Comparison of ENCODE assay signal across 8 cellular contexts in genomic region chr18:12657048-12657848, GRCh38. TPM values are rescaled to one million over a fixed set of nuclear protein-coding genes. Genes with fewer than 3 reads are reported as not detected.
DNase-seq lines count a peak whose midpoint lies in the region; ATAC-seq and TF ChIP-seq lines count a peak whose summit lies in the region.

No MANE protein-coding gene starts in this region.

- peak overlapping the region; percentile 89 for H2AFZ ChIP-seq in mesenchymal stem cell (ENCODE audit: low read depth, low read length)

- WGBS in mesenchymal stem cell: under 1% methylated on average over 54 of the region's 108 CpGs

- peaks cover 13 to 35% (median 23%) of the 10 kb centered on the region in 3 donors for H3K27me3 Mint-ChIP-seq in CD14-positive monocyte (ENCODE audit: low read depth in 3 of 3)
- H3K27me3 Mint-ChIP-seq in WTC11 (ENCODE audit: low read depth): peaks cover 23% of the 10 kb centered on the region

- peak overlapping the region in 1 of 2 experiments; percentile 94 for H3K23ac ChIP-seq in mesenchymal stem cell (ENCODE audit: low read length in 2 of 2)

- H3K4me3 ChIP-seq in effector memory CD4-positive, alpha-beta T cell (ENCODE audit: insufficient read depth, low read depth, low read length, poor library complexity, severe bottlenecking): peak overlapping the region; percentile 61
- H3K4me3 ChIP-seq in mesenchymal stem cell (ENCODE audit: insufficient read depth in 1 of 2, low read depth in 1 of 2, low read length in 2 of 2): peak overlapping the region; percentile 82 to 91
- peak overlapping the region; percentile 76 to 87 for H3K4me3 ChIP-seq in stomach smooth muscle (ENCODE audit: low read length in 2 of 2)

- H3K4me3 Mint-ChIP-seq in CD14-positive monocyte: peak overlapping the region; percentile 83 to 91
- peak overlapping the region; percentile 68 for H3K4me3 Mint-ChIP-seq in WTC11

- H2BK15ac ChIP-seq in mesenchymal stem cell (ENCODE audit: low read depth, poor library complexity, severe bottlenecking): peak overlapping the region; percentile 67

- ATAC-seq in HG03378 (IDR thresholded peaks at IDR 0.05; ENCODE audit: unreplicated experiment): peak; percentile 27
- peak; percentile 54 for ATAC-seq in WTC11

- peak overlapping the region in 1 of 2 experiments; percentile 98 for H3K14ac ChIP-seq in mesenchymal stem cell (ENCODE audit: low read length in 2 of 2)

- H3K36me3 Mint-ChIP-seq in CD14-positive monocyte (peaks cover 0 to 3% of the 10 kb centered on the region in 2 donors), WTC11 (0 out of 2 replicates have a peak, but pooled peaks cover 3% of the 10 kb centered on the region)

- H3K4me1 ChIP-seq in effector memory CD4-positive, alpha-beta T cell (ENCODE audit: control insufficient read depth, insufficient read depth, low read length, poor library complexity, severe bottlenecking): no peaks in the 10 kb centered on the region
- H3K4me1 ChIP-seq in mesenchymal stem cell (ENCODE audit: control insufficient read depth, insufficient read depth, low read depth, low read length) (peaks cover 4% of the 10 kb centered on the region), stomach smooth muscle (ENCODE audit: control insufficient read depth, insufficient read depth, low read length) (peaks cover 8% of the 10 kb centered on the region)

- CTCF ChIA-PET in WTC11 (lab: Charles Lee): interaction anchor here (0.6 to 2.2 kb wide), 3 partner anchors 109 to 142 kb away, joined by 3 to 12 read pairs (median 3); no protein-coding TSS in a partner anchor

- intact Hi-C loops in CD14-positive monocyte (cut with micrococcal nuclease): loop anchor here (5.0 to 10.0 kb wide), 4 partner anchors 50 to 250 kb away; partner anchors contain the start of gene PRELID3A (in 2 of the 2)

- peak; percentile 49 for DNase-seq in CD14-positive monocyte (ENCODE audit: low spot score)
- peak; percentile 19 for DNase-seq in GM19240 (ENCODE audit: insufficient read length, low spot score)
- peak; percentile 25 for DNase-seq in WTC11 (ENCODE audit: low spot score)
- DNase-seq in effector memory CD4-positive, alpha-beta T cell: no peak
- DNase-seq in mesenchymal stem cell: peak; percentile 62
- DNase-seq in effector CD8-positive, alpha-beta T cell (lab: John Stamatoyannopoulos, UW): no peak

- no peak overlapping the region for H2BK5ac ChIP-seq in mesenchymal stem cell (ENCODE audit: low read depth, low read length, poor library complexity, severe bottlenecking)

- H2BK12ac ChIP-seq in mesenchymal stem cell (ENCODE audit: low read length in 2 of 2): peak overlapping the region in 1 of 2 experiments; percentile 88

- H3K9me3 ChIP-seq in effector memory CD4-positive, alpha-beta T cell (ENCODE audit: control insufficient read depth, low read length): no peaks in the 10 kb centered on the region
- no peaks in the 10 kb centered on the region for H3K9me3 ChIP-seq in mesenchymal stem cell (ENCODE audit: control insufficient read depth, low read length)
- no peaks in the 10 kb centered on the region for H3K9me3 ChIP-seq in stomach smooth muscle (ENCODE audit: control insufficient read depth in 2 of 2, low read length in 2 of 2)

- H3K9ac ChIP-seq in mesenchymal stem cell (ENCODE audit: low read length): peak overlapping the region; percentile 97
- peak overlapping the region; percentile 70 to 81 for H3K9ac ChIP-seq in stomach smooth muscle (ENCODE audit: low read length in 2 of 2)

- peak overlapping the region; percentile 64 for H4K8ac ChIP-seq in mesenchymal stem cell (ENCODE audit: low read length)

- no peaks in the 10 kb centered on the region for H3K36me3 ChIP-seq in effector memory CD4-positive, alpha-beta T cell (ENCODE audit: control insufficient read depth, insufficient read depth, low read length)
- peaks cover 0 to 7% of the 10 kb centered on the region in 2 experiments for H3K36me3 ChIP-seq in mesenchymal stem cell (ENCODE audit: control insufficient read depth in 1 of 2, insufficient read depth in 2 of 2, low read depth in 1 of 2, low read length in 2 of 2)
- H3K36me3 ChIP-seq in stomach smooth muscle (ENCODE audit: control insufficient read depth in 2 of 2, insufficient read depth in 2 of 2, low read length in 2 of 2): no peaks in the 10 kb centered on the region

- peak overlapping the region; percentile 87 to 97 for H3K4ac ChIP-seq in mesenchymal stem cell (ENCODE audit: low read depth in 1 of 2, low read length in 2 of 2)

- no peak for TF ChIP-seq CTCF in CD14-positive monocyte (IDR thresholded peaks at IDR 0.05)
- TF ChIP-seq CTCF in WTC11 (IDR thresholded peaks at IDR 0.05): no peak

- peak overlapping the region; percentile 97 for H3K4me2 ChIP-seq in mesenchymal stem cell (ENCODE audit: low read length, poor library complexity, severe bottlenecking)

- H3K79me1 ChIP-seq in mesenchymal stem cell (replicated peaks; ENCODE audit: low read length, poor library complexity, severe bottlenecking): peaks cover 1% of the 10 kb centered on the region

- peak overlapping the region; percentile 83 for H4K91ac ChIP-seq in mesenchymal stem cell (ENCODE audit: low read length)

- H2BK120ac ChIP-seq in mesenchymal stem cell (ENCODE audit: low read depth, low read length): peak overlapping the region; percentile 85

- POLR2A ChIA-PET in WTC11 (lab: Charles Lee): no interaction called here

- no peaks in the 10 kb centered on the region for H3K27me3 ChIP-seq in effector memory CD4-positive, alpha-beta T cell (replicated peaks; ENCODE audit: control insufficient read depth, insufficient read depth, low read length, poor library complexity, severe bottlenecking)
- H3K27me3 ChIP-seq in mesenchymal stem cell (ENCODE audit: control insufficient read depth in 1 of 2, insufficient read depth in 1 of 2, low read length in 2 of 2) (no peaks in the 10 kb centered on the region), stomach smooth muscle (ENCODE audit: control insufficient read depth in 1 of 2, insufficient read depth in 2 of 2, low read length in 2 of 2) (no peaks in the 10 kb centered on the region)

- H3K9me3 Mint-ChIP-seq in CD14-positive monocyte (peaks cover 0 to 11% (median 0%) of the 10 kb centered on the region in 7 donors), WTC11 (no peaks in the 10 kb centered on the region)

- H3K27ac Mint-ChIP-seq in CD14-positive monocyte (no peak overlapping the region), WTC11 (no peak overlapping the region)

- H3K4me1 Mint-ChIP-seq in CD14-positive monocyte: peaks cover 20% of the 10 kb centered on the region
- peaks cover 43% of the 10 kb centered on the region for H3K4me1 Mint-ChIP-seq in WTC11

- no peak overlapping the region for H2AK5ac ChIP-seq in mesenchymal stem cell (ENCODE audit: low read length, severe bottlenecking)

- no peak overlapping the region for H3K27ac ChIP-seq in effector memory CD4-positive, alpha-beta T cell (ENCODE audit: insufficient read depth, low read length, poor library complexity, severe bottlenecking)
- H3K27ac ChIP-seq in mesenchymal stem cell (ENCODE audit: low read length, poor library complexity, severe bottlenecking) (peak overlapping the region; percentile 9), stomach smooth muscle (ENCODE audit: low read length) (peak overlapping the region; percentile 78)

- peak overlapping the region; percentile 91 to 98 for H3K18ac ChIP-seq in mesenchymal stem cell (ENCODE audit: low read depth in 1 of 2, low read length in 2 of 2)

TF ChIP-seq in WTC11, 78 proteins besides CTCF, POLR2A, EP300 and RAD21 (continues in another document):
- TF ChIP-seq HMGXB4 (CRISPR knock-in tag; IDR thresholded peaks at IDR 0.05) (peak; percentile 31), ATF2 (CRISPR knock-in tag; IDR thresholded peaks at IDR 0.05; ENCODE audit: borderline replicate concordance, low read depth) (no peak), NR2C2 (CRISPR knock-in tag; IDR thresholded peaks at IDR 0.05) (no peak), MAX (CRISPR knock-in tag; IDR thresholded peaks at IDR 0.05) (no peak)

RNA-seq across cellular contexts. Expression of gene SPIRE1, which starts 0.7 kb away (rescaled TPM):
- polyA plus RNA-seq in CD14-positive monocyte: 1 to 10 TPM; 1.7 to 1.8 TPM
- total RNA-seq in WTC11 (2021): 13.5 to 19.3 TPM (median 15.5 TPM) in 3 replicates
- 22.1 TPM for polyA plus RNA-seq in mesenchymal stem cell (2013, experiment 1 of 2)
- 21.5 TPM for polyA plus RNA-seq in mesenchymal stem cell (2013, experiment 2 of 2)

RNA-seq across cellular contexts. Expression of gene CEP76, which starts 45.3 kb away (rescaled TPM):
- polyA plus RNA-seq in CD14-positive monocyte: 1 to 10 TPM; 2.7 to 3.4 TPM
- 13.8 to 16.9 TPM (median 14.2 TPM) in 3 replicates for total RNA-seq in WTC11 (2021)
- 3.8 TPM for polyA plus RNA-seq in mesenchymal stem cell (2013, experiment 1 of 2)
- 4.8 TPM for polyA plus RNA-seq in mesenchymal stem cell (2013, experiment 2 of 2)

RNA-seq across cellular contexts. Expression of gene PSMG2, which starts 45.6 kb away (rescaled TPM):
- polyA plus RNA-seq in CD14-positive monocyte: 100 to 1,000 TPM; 118 to 143 TPM
- 78.8 to 80.8 TPM (median 78.9 TPM) in 3 replicates for total RNA-seq in WTC11 (2021)
- 73.3 TPM for polyA plus RNA-seq in mesenchymal stem cell (2013, experiment 1 of 2)
- polyA plus RNA-seq in mesenchymal stem cell (2013, experiment 2 of 2): 80.6 TPM

Comparison
In these comparisons a context has a peak if more than half of its experiments do, and no peak if none do; other contexts are left out.
1. DNase-seq: peak in CD14-positive monocyte (single experiment), GM19240 (single experiment), WTC11 (single experiment) and mesenchymal stem cell (single experiment); none in effector memory CD4-positive, alpha-beta T cell (0 of 3) and effector CD8-positive, alpha-beta T cell (single experiment).
2. Peak in every context shown above with its lines, with median percentiles within 50 percentile points of each other: H3K4me3 ChIP-seq.